In genomic region chr5:145925353-145925752, GRCh38 we compare ENCODE assay signal across 12 cellular contexts. TPM values are rescaled to one million over a fixed set of nuclear protein-coding genes. Genes with fewer than 3 reads are reported as not detected.
A peak's percentile ranks its signal among the peaks of the same experiment; 100 is the strongest.
DNase-seq lines count a peak whose midpoint lies in the region; ATAC-seq and TF ChIP-seq lines count a peak whose summit lies in the region.
"Had no signal": no experiment of that assay in that cellular context is flagged by ENCODE, and none has a peak within 500 bp of the region (broad histone marks: within the 10 kb centered on the region; RNA-seq: fewer than 3 reads in every experiment).

No MANE protein-coding gene starts in this region.

- no peak overlapping the region for H3K4ac ChIP-seq in IMR-90 (ENCODE audit: low read depth, low read length)
- H3K4ac ChIP-seq in mesendoderm (ENCODE audit: low read depth, low read length), result no peak overlapping the region

- H3K36me3 ChIP-seq in IMR-90 (ENCODE audit: control insufficient read depth, insufficient read depth, low read length), result no peaks in the 10 kb centered on the region
- no peaks in the 10 kb centered on the region for H3K36me3 ChIP-seq in mesendoderm (ENCODE audit: control insufficient read depth, insufficient read depth, low read length)
- no peaks in the 10 kb centered on the region for H3K36me3 ChIP-seq in stomach
- H3K36me3 ChIP-seq in vagina, result no peaks in the 10 kb centered on the region
- H3K36me3 ChIP-seq: upper lobe of left lung had no signal

- no CpG with 5 or more reads among the region's 1 CpG for WGBS in IMR-90 (ENCODE audit: extremely low coverage in 2 of 2, insufficient read length in 1 of 2), 2 experiments
- no CpG with 5 or more reads among the region's 1 CpG for WGBS in mesendoderm (ENCODE audit: extremely low coverage, insufficient coverage, low lambda C conversion rate)
- WGBS in stomach, 5 donors, result 33 to 71% (median 42%) methylated on average over 1 of the region's 1 CpG

- POLR2A ChIA-PET in IMR-90 (lab: Charles Lee; ENCODE audit: unreplicated experiment), result no interaction called here

- H2AK9ac ChIP-seq in IMR-90 (replicated peaks; ENCODE audit: low read depth, low read length, poor library complexity), result no peak overlapping the region

- H3K27ac ChIP-seq in IMR-90 (ENCODE audit: insufficient read depth, low read length) (no peak overlapping the region), mesendoderm (ENCODE audit: low read depth, low read length) (no peak overlapping the region), stomach (no peak overlapping the region), vagina (no peak overlapping the region)
- H3K27ac ChIP-seq: upper lobe of left lung had no signal

- no peak overlapping the region for H2AK5ac ChIP-seq in IMR-90 (ENCODE audit: low read depth, low read length)
- no peak overlapping the region for H2AK5ac ChIP-seq in mesendoderm (ENCODE audit: low read length)

- no TSS peak for BruUV-seq in IMR-90 (replicated peaks; lab: Mats Ljungman, UMichigan)

- no peak for TF ChIP-seq CTCF in IMR-90 (conservative IDR thresholded peaks at IDR 0.05; ENCODE audit: low read depth, low read length)
- TF ChIP-seq CTCF in stomach (IDR thresholded peaks at IDR 0.05), result no peak
- no peak for TF ChIP-seq CTCF in vagina (IDR thresholded peaks at IDR 0.05)

- no peak overlapping the region for H4K91ac ChIP-seq in IMR-90 (ENCODE audit: insufficient read depth, low read depth, low read length)

- H3K23ac ChIP-seq in IMR-90 (ENCODE audit: low read depth, low read length), result no peak overlapping the region
- H3K23ac ChIP-seq in mesendoderm (ENCODE audit: low read length), result no peak overlapping the region

- H4K8ac ChIP-seq in IMR-90 (ENCODE audit: low read depth in 2 of 2, low read length in 2 of 2), result no peak overlapping the region
- no peak overlapping the region for H4K8ac ChIP-seq in mesendoderm (ENCODE audit: low read depth, low read length)

- no peaks in the 10 kb centered on the region for H4K20me1 ChIP-seq in IMR-90 (ENCODE audit: insufficient read depth, low read length)

- in situ Hi-C loops in IMR-90 (cut with MboI; ENCODE audit: low sequenced_read_pairs), result no loop called here

- H3K9me1 ChIP-seq in IMR-90 (ENCODE audit: insufficient read depth, low read length), result no peaks in the 10 kb centered on the region; the same call in 1 of the 2 replicates

- H3K36me3 Mint-ChIP-seq in activated naive CD4-positive, alpha-beta T cell treated with anti-CD3 and anti-CD28 coated beads, Interleukin-2, amount 10 ng/mL, durations not matched to agents 7 days and 5 days, result no peaks in the 10 kb centered on the region
- H3K36me3 Mint-ChIP-seq: CD4-positive, alpha-beta memory T cell had no signal

- no peak overlapping the region for H3K9ac ChIP-seq in IMR-90 (ENCODE audit: low read depth, low read length)
- no peak overlapping the region for H3K9ac ChIP-seq in mesendoderm (ENCODE audit: low read length)

- H2BK120ac ChIP-seq in IMR-90 (ENCODE audit: low read depth, low read length), result no peak overlapping the region
- no peak overlapping the region for H2BK120ac ChIP-seq in mesendoderm (ENCODE audit: low read depth, low read length)

- CTCF ChIA-PET in IMR-90 (lab: Yijun Ruan, JAX), result interaction anchor here (0.8 to 1.0 kb wide), 2 partner anchors 37 to 116 kb away, joined by 4 read pairs; no protein-coding TSS in a partner anchor
- CTCF ChIA-PET in activated naive CD4-positive, alpha-beta T cell treated with anti-CD3 and anti-CD28 coated beads, Interleukin-2, amount 10 ng/mL, durations not matched to agents 7 days and 5 days (lab: Charles Lee), result no interaction called here

- H2BK5ac ChIP-seq in IMR-90 (ENCODE audit: low read depth, low read length, poor library complexity, severe bottlenecking), result peak overlapping the region; percentile 74
- H2BK5ac ChIP-seq in mesendoderm (ENCODE audit: low read length), result no peak overlapping the region

- H3K4me3 ChIP-seq in IMR-90 (ENCODE audit: insufficient read depth, low read depth, low read length) (no peak overlapping the region), mesendoderm (ENCODE audit: low read length) (no peak overlapping the region), stomach (no peak overlapping the region), vagina (no peak overlapping the region)
- H3K4me3 ChIP-seq: upper lobe of left lung had no signal

- H3K18ac ChIP-seq in IMR-90 (ENCODE audit: low read depth, low read length) (no peak overlapping the region), mesendoderm (ENCODE audit: low read length) (no peak overlapping the region)

- no peaks in the 10 kb centered on the region for H3K79me2 ChIP-seq in mesendoderm (ENCODE audit: control insufficient read depth, insufficient read depth, low read length)

- no peak for TF ChIP-seq EP300 in stomach (IDR thresholded peaks at IDR 0.05)

- peak overlapping the region; percentile 28; the same call in 1 of the 2 replicates for H3K4me2 ChIP-seq in IMR-90 (ENCODE audit: low read depth, low read length)
- no peak overlapping the region for H3K4me2 ChIP-seq in mesendoderm (ENCODE audit: low read length)

- no peak overlapping the region for H3K56ac ChIP-seq in IMR-90 (ENCODE audit: extremely low read depth, insufficient read depth, low read length)
- no peak overlapping the region for H3K56ac ChIP-seq in mesendoderm (ENCODE audit: low read length)

- no peak for TF ChIP-seq RAD21 in IMR-90 (IDR thresholded peaks at IDR 0.05; ENCODE audit: low read length)

- H3K9me3 Mint-ChIP-seq in activated naive CD4-positive, alpha-beta T cell treated with anti-CD3 and anti-CD28 coated beads, Interleukin-2, amount 10 ng/mL, durations not matched to agents 7 days and 5 days, result no peaks in the 10 kb centered on the region
- H3K9me3 Mint-ChIP-seq: activated CD4-positive, alpha-beta T cell treated with anti-CD3 and anti-CD28 coated beads, Interleukin-2, amount 10 ng/mL, durations not matched to agents 24 days and 14 days had no signal

- dilution Hi-C loops in IMR-90 (cut with HindIII; ENCODE audit: low sequenced_read_pairs, unreplicated experiment), result no loop called here

- no peaks in the 10 kb centered on the region for H3K79me1 ChIP-seq in IMR-90 (ENCODE audit: low read depth in 1 of 2, low read length in 2 of 2)
- no peaks in the 10 kb centered on the region for H3K79me1 ChIP-seq in mesendoderm (ENCODE audit: low read length)

- H2BK20ac ChIP-seq in IMR-90 (ENCODE audit: low read depth, low read length), result no peak overlapping the region

- no peak overlapping the region for H3K4me3 Mint-ChIP-seq in activated naive CD4-positive, alpha-beta T cell treated with anti-CD3 and anti-CD28 coated beads, Interleukin-2, amount 10 ng/mL, durations not matched to agents 7 days and 5 days
- H3K4me3 Mint-ChIP-seq: activated CD4-positive, alpha-beta T cell treated with anti-CD3 and anti-CD28 coated beads, Interleukin-2, amount 10 ng/mL, durations not matched to agents 24 days and 14 days; CD4-positive, alpha-beta memory T cell had no signal

- peak; percentile 75 for DNase-seq in AG08395 (ENCODE audit: low spot score)
- DNase-seq in IMR-90, result peak; percentile 86
- DNase-seq in cerebellar cortex (ENCODE audit: low spot score), result peak; percentile 73
- peak; percentile 93 for DNase-seq in mesendoderm
- no peak for DNase-seq in stomach
- DNase-seq in activated naive CD4-positive, alpha-beta T cell treated with anti-CD3 and anti-CD28 coated beads, Interleukin-2, amount 10 ng/mL, durations not matched to agents 7 days and 5 days, result no peak
- DNase-seq in activated CD8-positive, alpha-beta memory T cell treated with anti-CD3 and anti-CD28 coated beads, Interleukin-2, amount 50 U/mL, for 48 hours, result no peak
- DNase-seq in vagina (ENCODE audit: extremely low spot score in 2 of 2), result no peak
- DNase-seq: activated CD4-positive, alpha-beta T cell treated with anti-CD3 and anti-CD28 coated beads, Interleukin-2, amount 10 ng/mL, durations not matched to agents 24 days and 14 days; CD4-positive, alpha-beta memory T cell; OCI-M1; upper lobe of left lung had no signal

- no peak overlapping the region for H3K27ac Mint-ChIP-seq in activated naive CD4-positive, alpha-beta T cell treated with anti-CD3 and anti-CD28 coated beads, Interleukin-2, amount 10 ng/mL, durations not matched to agents 7 days and 5 days
- H3K27ac Mint-ChIP-seq: activated CD4-positive, alpha-beta T cell treated with anti-CD3 and anti-CD28 coated beads, Interleukin-2, amount 10 ng/mL, durations not matched to agents 24 days and 14 days; CD4-positive, alpha-beta memory T cell had no signal

- H2AFZ ChIP-seq in IMR-90 (replicated peaks; ENCODE audit: low read length, poor library complexity), result no peak overlapping the region

- H2BK15ac ChIP-seq in IMR-90 (ENCODE audit: low read depth, low read length) (no peak overlapping the region), mesendoderm (replicated peaks; ENCODE audit: low read depth) (no peak overlapping the region)

- intact Hi-C loops in IMR-90 (cut with micrococcal nuclease), result no loop called here
- intact Hi-C loops in stomach (cut with DNase I; ENCODE audit: low total_unique reads), result no loop called here
- intact Hi-C loops in vagina (cut with DNase I), result no loop called here

- H3K4me1 Mint-ChIP-seq in activated naive CD4-positive, alpha-beta T cell treated with anti-CD3 and anti-CD28 coated beads, Interleukin-2, amount 10 ng/mL, durations not matched to agents 7 days and 5 days, result no peaks in the 10 kb centered on the region
- H3K4me1 Mint-ChIP-seq: activated CD4-positive, alpha-beta T cell treated with anti-CD3 and anti-CD28 coated beads, Interleukin-2, amount 10 ng/mL, durations not matched to agents 24 days and 14 days; CD4-positive, alpha-beta memory T cell had no signal

- ATAC-seq in IMR-90 (ENCODE audit: low read depth), result peak; percentile 95

- H3K9me3 ChIP-seq in IMR-90 (ENCODE audit: control insufficient read depth, insufficient read depth, low read length) (no peaks in the 10 kb centered on the region), stomach (no peaks in the 10 kb centered on the region), vagina (no peaks in the 10 kb centered on the region)
- H3K9me3 ChIP-seq: upper lobe of left lung had no signal

- TF ChIP-seq POLR2A in IMR-90 (IDR thresholded peaks at IDR 0.05; ENCODE audit: low read depth, low read length), result peak; percentile 21; the same call in 1 of the 2 replicates
- TF ChIP-seq POLR2A in stomach (IDR thresholded peaks at IDR 0.05), result no peak
- no peak for TF ChIP-seq POLR2A in vagina (IDR thresholded peaks at IDR 0.05)

- H3K27me3 ChIP-seq in IMR-90 (ENCODE audit: control insufficient read depth, insufficient read depth, low read length), result no peaks in the 10 kb centered on the region
- no peaks in the 10 kb centered on the region for H3K27me3 ChIP-seq in mesendoderm (ENCODE audit: insufficient read depth, low read length, poor library complexity)
- H3K27me3 ChIP-seq in stomach, result no peaks in the 10 kb centered on the region
- H3K27me3 ChIP-seq in vagina, result no peaks in the 10 kb centered on the region
- H3K27me3 ChIP-seq: upper lobe of left lung had no signal

- H3K4me1 ChIP-seq in IMR-90 (ENCODE audit: control insufficient read depth, insufficient read depth, low read length) (peaks cover 12% of the 10 kb centered on the region), mesendoderm (ENCODE audit: control insufficient read depth, low read depth, low read length) (peaks cover 3% of the 10 kb centered on the region), stomach (peaks cover 0 to 9% (median 4%) of the 10 kb centered on the region in 4 donors), vagina (peaks cover 19% of the 10 kb centered on the region)

- no peak overlapping the region for H3K14ac ChIP-seq in IMR-90 (replicated peaks; ENCODE audit: low read depth, low read length)

- no peak overlapping the region for H4K5ac ChIP-seq in IMR-90 (ENCODE audit: low read depth, low read length)
- no peak overlapping the region for H4K5ac ChIP-seq in mesendoderm (ENCODE audit: low read length)

- no peaks in the 10 kb centered on the region for H3K27me3 Mint-ChIP-seq in activated naive CD4-positive, alpha-beta T cell treated with anti-CD3 and anti-CD28 coated beads, Interleukin-2, amount 10 ng/mL, durations not matched to agents 7 days and 5 days

RNA-seq across cellular contexts. Expression of gene SH3RF2, which starts 11.0 kb away (rescaled TPM):
- total RNA-seq in IMR-90 (2012; rRNA removed) (1.1 and 1.3 TPM in 2 replicates), stomach (10 to 100 TPM; 35.6 to 62.0 (median 46.9) TPM), vagina (48.4 TPM)
- polyA plus RNA-seq in IMR-90 (2012; rRNA removed) (1.3 and 1.7 TPM in 2 replicates), stomach (10 to 100 TPM; 20.8 to 23.2 (median 23.1) TPM)
- 0.49 and 0.74 TPM in 2 replicates for polyA plus RNA-seq in IMR-90 (2012; cell fraction: cytosol; rRNA removed)
- polyA plus RNA-seq in IMR-90 (2012; cell fraction: nucleus; rRNA removed; ENCODE audit: low replicate concordance), result 4.1 and 4.6 TPM in 2 replicates
- 3.0 TPM for polyA plus RNA-seq in mesendoderm (2013, experiment 1 of 2)
- polyA plus RNA-seq in mesendoderm (2013, experiment 2 of 2), result 3.5 TPM
- total RNA-seq: CD4-positive, alpha-beta memory T cell had no signal
- polyA plus RNA-seq: CD4-positive, alpha-beta memory T cell had no signal

RNA-seq across cellular contexts. Expression of gene GRXCR2, which starts 52.5 kb away (rescaled TPM):
- not detected in 2 replicates for total RNA-seq in IMR-90 (2012; rRNA removed)
- not detected in 2 replicates for polyA plus RNA-seq in IMR-90 (2012; rRNA removed)
- polyA plus RNA-seq in IMR-90 (2012; cell fraction: cytosol; rRNA removed), result not detected in 2 replicates
- not detected in 2 replicates for polyA plus RNA-seq in IMR-90 (2012; cell fraction: nucleus; rRNA removed; ENCODE audit: low replicate concordance)
- polyA plus RNA-seq in mesendoderm (2013, experiment 1 of 2), result 0.01 TPM
- polyA plus RNA-seq in mesendoderm (2013, experiment 2 of 2), result not detected
- not detected for total RNA-seq in stomach
- not detected for polyA plus RNA-seq in stomach
- not detected for total RNA-seq in vagina
- total RNA-seq: activated CD4-positive, alpha-beta T cell treated with anti-CD3 and anti-CD28 coated beads, Interleukin-2, amount 10 ng/mL, durations not matched to agents 24 days and 14 days; CD4-positive, alpha-beta memory T cell; upper lobe of left lung had no signal
- polyA plus RNA-seq: CD4-positive, alpha-beta memory T cell had no signal

Comparison
In these comparisons a context has a peak if more than half of its experiments do, and no peak if none do; other contexts are left out.
1. DNase-seq: peak in AG08395 (single experiment), IMR-90 (single experiment), cerebellar cortex (single experiment) and mesendoderm (single experiment); none in stomach (single experiment), activated naive CD4-positive, alpha-beta T cell treated with anti-CD3 and anti-CD28 coated beads, Interleukin-2, amount 10 ng/mL, durations not matched to agents 7 days and 5 days (single experiment), activated CD8-positive, alpha-beta memory T cell treated with anti-CD3 and anti-CD28 coated beads, Interleukin-2, amount 50 U/mL, for 48 hours (single experiment) and vagina (0 of 2).
2. RNA of gene SH3RF2, which starts 11.0 kb away (total RNA-seq): 48.4 TPM in vagina (single experiment) and 35.6 to 62.0 TPM in stomach; 1.1 to 1.3 TPM in IMR-90; every median in the first group is over 10 times any median in the second.